21 cellular contexts compared by ENCODE assay signal in genomic region chr5:152364899-152365298, GRCh38. TPM values are rescaled to one million over a fixed set of nuclear protein-coding genes. Genes with fewer than 3 reads are reported as not detected.
"Had no signal": no experiment of that assay in that cellular context is flagged by ENCODE, and none has a peak within 500 bp of the region (broad histone marks: within the 10 kb centered on the region; RNA-seq: fewer than 3 reads in every experiment).

No MANE protein-coding gene starts in this region.

- ATAC-seq: SK-N-SH treated with all-trans-retinoic acid at 6 μM for 48 hours had no signal

- H3K9me3 ChIP-seq: SJCRH30 had no signal

- H3K4me3 ChIP-seq: SJCRH30 had no signal

- DNase-seq: KBM-7, MV-4-11, NCI-H1048, NCI-H1105, NCI-H1436 treated with DMSO at 0.1 percent for 48 hours, NCI-H1930, NCI-H2081, NCI-H2107, NCI-H2171 treated with DMSO at 0.1 percent for 48 hours, NCI-H345, NCI-H446 treated with DMSO at 0.1 percent for 48 hours, NCI-H510A treated with DMSO at 0.1 percent for 48 hours, NCI-H526, NCI-H774, RPMI8226, SHP77 treated with DMSO at 0.1 percent for 48 hours, SJCRH30, T-helper 1 cell had no signal

- H3K27ac ChIP-seq: SJCRH30 had no signal

- H3K27me3 ChIP-seq: SJCRH30 had no signal

- H3K4me1 ChIP-seq: SJCRH30 had no signal

- H3K36me3 ChIP-seq: SJCRH30 had no signal

RNA-seq across cellular contexts. Expression of gene NMUR2, which starts 40.2 kb away (rescaled TPM):
- total RNA-seq: LHCN-M2, MCF 10A, SJCRH30 had no signal
